ENCODE assay signal across 32 cellular contexts in the genomic region with DNA sequence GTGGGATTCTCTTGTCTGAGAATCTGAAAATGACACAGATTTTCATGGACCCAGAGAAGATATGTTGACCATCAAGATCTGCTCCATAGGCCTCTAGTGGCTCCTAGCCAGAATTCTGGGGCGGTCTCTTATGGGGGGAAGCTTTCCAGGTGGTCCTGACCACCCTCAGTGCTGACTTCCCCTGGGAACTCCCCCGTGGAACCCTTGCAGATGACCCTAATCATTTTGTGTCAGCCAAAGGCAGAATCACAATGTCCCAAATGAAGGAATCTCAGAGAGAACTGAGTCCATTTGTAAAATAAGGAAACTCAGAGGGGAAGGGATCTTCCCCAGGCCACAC. TPM values are rescaled to one million over a fixed set of nuclear protein-coding genes. Genes with fewer than 3 reads are reported as not detected.
DNase-seq lines count a peak whose midpoint lies in the region; ATAC-seq, FAIRE-seq and TF ChIP-seq lines count a peak whose summit lies in the region.
"Had no signal": no experiment of that assay in that cellular context is flagged by ENCODE, and none has a peak within 500 bp of the region (broad histone marks: within the 10 kb centered on the region; RNA-seq: fewer than 3 reads in every experiment).

No MANE protein-coding gene starts in this region.

- intact Hi-C loops in heart right ventricle (cut with DNase I): no loop called here
- intact Hi-C loops in left ventricle myocardium superior (cut with micrococcal nuclease): no loop called here
- intact Hi-C loops in kidney (cut with DNase I): no loop called here

- DNase-seq in heart right ventricle (no peak), left ventricle myocardium superior (no peak), kidney (no peak), skeletal muscle cell (ENCODE audit: low read depth) (no peak), upper lobe of left lung (no peak), NCI-H1105 (lab: John Stamatoyannopoulos, UW) (no peak)
- DNase-seq in activated CD4-positive, alpha-beta T cell treated with anti-CD3 and anti-CD28 coated beads, Interleukin-2, amount 50 U/mL, for 1 hour: no peak
- DNase-seq: activated CD4-positive, alpha-beta T cell treated with anti-CD3 and anti-CD28 coated beads for 1 hour; activated CD8-positive, alpha-beta memory T cell treated with anti-CD3 and anti-CD28 coated beads for 24 hours; activated naive CD4-positive, alpha-beta T cell; activated T-cell treated with anti-CD3 and anti-CD28 coated beads, Interleukin-2, amount 50 U/mL, for 24 hours; AML-193; COR-L47; DND-41; foreskin fibroblast; mesenchymal stem cell; naive thymus-derived CD4-positive, alpha-beta T cell; NCI-H2171; NCI-H748 treated with DMSO at 0.1 percent for 48 hours; SHP77; stimulated activated CD4-positive, alpha-beta T cell treated with anti-CD3 and anti-CD28 coated beads, Interleukin-2, amount 100 ng/mL, for 24 hours; T-cell had no signal

- H3K27ac ChIP-seq in heart right ventricle: peak overlapping the region; percentile 61 to 96 (median 90)
- peak overlapping the region; percentile 45 to 48 for H3K27ac ChIP-seq in kidney (ENCODE audit: low read depth in 2 of 2, low read length in 2 of 2)
- H3K27ac ChIP-seq in upper lobe of left lung: peak overlapping the region; percentile 43 to 62 (median 56)
- H3K27ac ChIP-seq: cardiac muscle cell had no signal

- FAIRE-seq in kidney (lab: Jason Lieb, UNC): no peak
- FAIRE-seq: endothelial cell of umbilical vein, GM12891, keratinocyte had no signal

- H3K27me3 ChIP-seq in heart right ventricle (peaks cover 0 to 55% (median 19%) of the 10 kb centered on the region in 7 donors), upper lobe of left lung (peaks cover 0 to 8% (median 0%) of the 10 kb centered on the region in 4 donors)

- TF ChIP-seq CTCF in heart right ventricle (IDR thresholded peaks at IDR 0.05) (no peak), kidney (IDR thresholded peaks at IDR 0.05; ENCODE audit: borderline replicate concordance, extremely low read depth, insufficient read depth) (no peak), upper lobe of left lung (IDR thresholded peaks at IDR 0.05) (no peak)

- H3K9ac ChIP-seq in kidney (ENCODE audit: low read length in 2 of 2): no peak overlapping the region

- peaks cover 0 to 52% (median 16%) of the 10 kb centered on the region in 9 donors for H3K4me1 ChIP-seq in heart right ventricle
- no peaks in the 10 kb centered on the region for H3K4me1 ChIP-seq in kidney (ENCODE audit: control insufficient read depth in 1 of 2, insufficient read depth in 1 of 2, low read depth in 1 of 2, low read length in 2 of 2)
- peaks cover 5 to 34% (median 14%) of the 10 kb centered on the region in 4 donors for H3K4me1 ChIP-seq in upper lobe of left lung

- 37 to 43% methylated on average over 2 of the region's 2 CpGs for WGBS in heart right ventricle, 2 donors
- 64 to 70% methylated on average over 2 of the region's 2 CpGs for WGBS in upper lobe of left lung, 2 donors

- H3K4me3 ChIP-seq in heart right ventricle (peak overlapping the region in 9 of 10 donors; percentile 62 to 79 (median 68)), kidney (ENCODE audit: low read length in 2 of 2) (peak overlapping the region in 1 of 2 donors; percentile 17), skeletal muscle cell (ENCODE audit: low read depth, low read length) (peak overlapping the region; percentile 15), upper lobe of left lung (peak overlapping the region in 3 of 4 donors; percentile 0 to 75 (median 10))
- H3K4me3 ChIP-seq: cardiac muscle cell had no signal

- H3K9me3 ChIP-seq in heart right ventricle (no peaks in the 10 kb centered on the region), kidney (ENCODE audit: control insufficient read depth in 1 of 2, low read length in 2 of 2) (no peaks in the 10 kb centered on the region), upper lobe of left lung (no peaks in the 10 kb centered on the region)

- TF ChIP-seq EP300 in upper lobe of left lung (IDR thresholded peaks at IDR 0.05): no peak

- no peak for ATAC-seq in heart right ventricle
- ATAC-seq in left ventricle myocardium superior: no peak
- ATAC-seq in upper lobe of left lung (ENCODE audit: low FRiP score in 2 of 2): no peak
- no peak for ATAC-seq in HG03354 (IDR thresholded peaks at IDR 0.05; ENCODE audit: poor library complexity, severe bottlenecking, unreplicated experiment)
- ATAC-seq: naive thymus-derived CD4-positive, alpha-beta T cell; stimulated activated effector memory CD8-positive, alpha-beta T cell treated with anti-CD3 and anti-CD28 coated beads, Interleukin-12 subunit alpha, Interleukin-12 subunit beta, amount 100 ng/mL, for 72 hours; T-cell had no signal

- TF ChIP-seq POLR2A in upper lobe of left lung (IDR thresholded peaks at IDR 0.05): no peak

- peaks cover 0 to 22% (median 9%) of the 10 kb centered on the region in 9 donors for H3K36me3 ChIP-seq in heart right ventricle
- H3K36me3 ChIP-seq in kidney (ENCODE audit: control insufficient read depth in 1 of 2, insufficient read depth in 2 of 2, low read length in 2 of 2): no peaks in the 10 kb centered on the region
- H3K36me3 ChIP-seq in upper lobe of left lung: peaks cover 0 to 8% (median 0%) of the 10 kb centered on the region in 4 donors
- H3K36me3 ChIP-seq: cardiac muscle cell had no signal

RNA-seq across cellular contexts. Expression of gene HEYL, which starts 3.6 kb away (rescaled TPM):
- total RNA-seq in heart right ventricle (10 to 100 TPM; 11.5 to 27.5 (median 14.3) TPM), left ventricle myocardium superior (15.0 TPM), kidney (32.8 TPM), upper lobe of left lung (10 to 100 TPM in 5 of 6 donors, 1 to 10 TPM in 1; 3.8 to 31.9 (median 15.5) TPM)
- polyA plus RNA-seq in heart right ventricle (10 to 100 TPM; 12.8 to 25.1 TPM), kidney (ENCODE audit: insufficient read depth, low read depth, low replicate concordance) (7.2 TPM)
- total RNA-seq: A172, dermis microvascular lymphatic vessel endothelial cell, endothelial cell of umbilical vein, MCF 10A, OCI-LY7 had no signal
- polyA plus RNA-seq: endothelial cell of umbilical vein, keratinocyte had no signal

RNA-seq across cellular contexts. Expression of gene NT5C1A, which starts 36.1 kb away (rescaled TPM):
- total RNA-seq in heart right ventricle (10 to 100 TPM; 12.1 to 59.2 (median 29.5) TPM), left ventricle myocardium superior (39.6 TPM), kidney (2.0 TPM), upper lobe of left lung (1 to 10 TPM in 3 of 6 donors, under 1 TPM in 1, not detected in 2; 0.37 to 5.5 (median 2.6) TPM)
- polyA plus RNA-seq in heart right ventricle (under 1 TPM; 0.68 to 0.80 TPM), kidney (ENCODE audit: insufficient read depth, low read depth, low replicate concordance) (0.62 TPM)
- total RNA-seq: A172, cardiac muscle cell, dermis microvascular lymphatic vessel endothelial cell, endothelial cell of umbilical vein, MCF 10A, OCI-LY7 had no signal
- polyA plus RNA-seq: endothelial cell of umbilical vein; keratinocyte; naive thymus-derived CD4-positive, alpha-beta T cell had no signal

RNA-seq across cellular contexts. Expression of gene HPCAL4, which starts 55.4 kb away (rescaled TPM):
- total RNA-seq in heart right ventricle (1 to 10 TPM in 1 of 10 donors, under 1 TPM in 9; 0.07 to 3.7 (median 0.19) TPM), left ventricle myocardium superior (2.4 TPM), kidney (5.2 TPM), upper lobe of left lung (1 to 10 TPM in 1 of 6 donors, under 1 TPM in 5; under 0.01 to 1.1 (median 0.43) TPM)
- polyA plus RNA-seq in heart right ventricle (under 1 TPM; 0.39 to 0.51 TPM), kidney (ENCODE audit: insufficient read depth, low read depth, low replicate concordance) (3.9 TPM)
- total RNA-seq: A172, dermis microvascular lymphatic vessel endothelial cell, endothelial cell of umbilical vein, MCF 10A, OCI-LY7 had no signal
- polyA plus RNA-seq: endothelial cell of umbilical vein, keratinocyte had no signal

RNA-seq across cellular contexts. Expression of gene PABPC4, which starts 59.3 kb away (rescaled TPM):
- total RNA-seq in heart right ventricle (100 to 1,000 TPM; 184 to 311 (median 229) TPM), left ventricle myocardium superior (246 TPM), kidney (168 TPM), upper lobe of left lung (100 to 1,000 TPM; 121 to 225 (median 195) TPM)
- polyA plus RNA-seq in heart right ventricle (100 to 1,000 TPM; 143 to 188 TPM), kidney (ENCODE audit: insufficient read depth, low read depth, low replicate concordance) (60.5 TPM)
